ENCODE assay signal across 1 cellular context in genomic region chr3:64187065-64187959, GRCh38.
TF ChIP-seq lines count a peak whose summit lies in the region.

No MANE protein-coding gene starts in this region.

TF ChIP-seq in HepG2, 621 proteins besides CTCF, POLR2A, EP300 and RAD21 (continued from another document):
- no peak for TF ChIP-seq DZIP1 (CRISPR knock-in tag; IDR thresholded peaks at IDR 0.05)
